In the genomic region with DNA sequence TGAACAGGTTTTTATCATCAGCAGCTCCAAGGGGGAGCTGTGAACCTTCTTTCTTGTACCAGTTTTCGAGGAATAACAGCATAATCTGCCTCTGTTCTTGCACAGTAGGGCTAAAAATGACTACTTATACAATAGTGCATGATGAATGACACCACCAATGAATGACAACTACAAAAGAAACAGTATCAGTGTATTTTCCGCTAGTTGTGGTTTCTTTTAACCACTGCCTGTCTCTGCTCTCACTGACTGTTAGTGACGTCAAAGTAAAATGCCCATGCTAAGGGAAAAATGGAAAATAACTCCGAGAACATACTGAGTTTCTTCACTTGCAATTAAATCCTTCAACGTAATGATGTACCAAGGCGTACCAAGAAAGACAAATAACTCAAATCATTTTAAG, we compare ENCODE assay signal across 18 cellular contexts.
"Had no signal": no experiment of that assay in that cellular context is flagged by ENCODE, and none has a peak within 500 bp of the region (broad histone marks: within the 10 kb centered on the region; RNA-seq: fewer than 3 reads in every experiment).

No MANE protein-coding gene starts in this region.

- H3K4me2 ChIP-seq: SK-N-SH had no signal

- H3K4me3 ChIP-seq: esophagus squamous epithelium, mucosa of descending colon, spleen, suprapubic skin, transverse colon, vagina had no signal

- H3K9me3 Mint-ChIP-seq: activated naive CD4-positive, alpha-beta T cell treated with anti-CD3 and anti-CD28 coated beads, Interleukin-2, amount 50 U/mL, for 24 hours; effector memory CD8-positive, alpha-beta T cell had no signal

- ATAC-seq: activated CD8-positive, alpha-beta memory T cell treated with anti-CD3 and anti-CD28 coated beads, Interleukin-2, amount 10 ng/mL, durations not matched to agents 7 days and 5 days; effector memory CD8-positive, alpha-beta T cell; mucosa of descending colon had no signal

- H3K27ac ChIP-seq: esophagus squamous epithelium, spleen, suprapubic skin, transverse colon, vagina had no signal

- H3K9me3 ChIP-seq: esophagus squamous epithelium, mucosa of descending colon, SK-N-SH, spleen, suprapubic skin, transverse colon, vagina had no signal

- H3K36me3 ChIP-seq: esophagus squamous epithelium, spleen, suprapubic skin, transverse colon, vagina had no signal

- H3K27me3 Mint-ChIP-seq: activated naive CD4-positive, alpha-beta T cell treated with anti-CD3 and anti-CD28 coated beads, Interleukin-2, amount 50 U/mL, for 24 hours had no signal

- H3K9me2 ChIP-seq: SK-N-SH had no signal

- H3K4me3 Mint-ChIP-seq: activated CD8-positive, alpha-beta memory T cell treated with anti-CD3 and anti-CD28 coated beads, Interleukin-2, amount 10 ng/mL, durations not matched to agents 7 days and 5 days; activated naive CD4-positive, alpha-beta T cell treated with anti-CD3 and anti-CD28 coated beads, Interleukin-2, amount 50 U/mL, for 24 hours; brain; effector memory CD8-positive, alpha-beta T cell; immature natural killer cell; naive B cell had no signal

- H3K4me1 Mint-ChIP-seq: activated naive CD4-positive, alpha-beta T cell treated with anti-CD3 and anti-CD28 coated beads, Interleukin-2, amount 50 U/mL, for 24 hours; immature natural killer cell had no signal

- H3K27ac Mint-ChIP-seq: activated CD8-positive, alpha-beta memory T cell treated with anti-CD3 and anti-CD28 coated beads, Interleukin-2, amount 10 ng/mL, durations not matched to agents 7 days and 5 days; activated naive CD4-positive, alpha-beta T cell treated with anti-CD3 and anti-CD28 coated beads, Interleukin-2, amount 50 U/mL, for 24 hours; effector memory CD8-positive, alpha-beta T cell; immature natural killer cell; naive B cell had no signal

- H3K36me3 Mint-ChIP-seq: activated CD8-positive, alpha-beta memory T cell treated with anti-CD3 and anti-CD28 coated beads, Interleukin-2, amount 10 ng/mL, durations not matched to agents 7 days and 5 days; activated naive CD4-positive, alpha-beta T cell treated with anti-CD3 and anti-CD28 coated beads, Interleukin-2, amount 50 U/mL, for 24 hours; brain; immature natural killer cell; naive B cell had no signal

- H3K4me1 ChIP-seq: spleen, suprapubic skin, transverse colon, vagina had no signal

- DNase-seq: activated CD4-positive, alpha-beta T cell treated with anti-CD3 and anti-CD28 coated beads, Interleukin-2, amount 50 U/mL, for 4 hours; activated CD8-positive, alpha-beta memory T cell treated with anti-CD3 and anti-CD28 coated beads, Interleukin-2, amount 10 ng/mL, durations not matched to agents 7 days and 5 days; activated effector memory CD4-positive, alpha-beta T cell treated with Interleukin-2 at 50 U/mL for 16 hours; caudate nucleus; effector memory CD8-positive, alpha-beta T cell; esophagus squamous epithelium; immature natural killer cell; mesenchymal stem cell; mucosa of descending colon; naive B cell; SK-N-SH; spleen; stimulated activated naive CD4-positive, alpha-beta T cell; transverse colon had no signal
